In the genomic region with DNA sequence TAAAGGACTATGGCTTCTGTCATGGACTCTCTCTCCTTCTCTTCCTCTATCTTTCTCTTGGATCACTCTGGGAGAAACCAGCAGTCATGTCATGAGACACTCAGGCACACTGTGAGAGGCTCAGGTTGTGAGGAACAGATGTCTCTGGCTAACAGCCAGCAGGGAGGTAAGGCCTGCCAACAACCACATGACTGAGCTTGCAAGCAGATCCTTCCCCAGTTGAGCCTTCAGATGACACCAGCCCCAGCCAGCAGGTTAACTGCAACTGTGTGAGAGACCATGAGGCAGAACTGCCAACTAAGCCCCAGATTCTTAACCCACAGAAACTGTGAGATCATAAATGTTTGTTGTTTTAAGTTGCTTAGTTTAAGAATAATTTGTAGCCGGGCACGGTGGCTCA, we compare ENCODE assay signal across 13 cellular contexts.
DNase-seq lines count a peak whose midpoint lies in the region; ATAC-seq, FAIRE-seq and TF ChIP-seq lines count a peak whose summit lies in the region.
"Had no signal": no experiment of that assay in that cellular context is flagged by ENCODE, and none has a peak within 500 bp of the region (broad histone marks: within the 10 kb centered on the region; RNA-seq: fewer than 3 reads in every experiment).

No MANE protein-coding gene starts in this region.

- DNase-seq in A549 (ENCODE audit: low read depth in 1 of 2, low spot score in 1 of 2) = peak in 1 of 2 experiments; percentile 45
- DNase-seq in DMS79 treated with DMSO at 0.1 percent for 48 hours (lab: John Stamatoyannopoulos, UW) = peak; percentile 27
- DNase-seq in NCI-H524 (lab: John Stamatoyannopoulos, UW) = peak; percentile 81 to 91
- DNase-seq in choroid plexus epithelial cell (ENCODE audit: low read depth) = peak; percentile 66
- no peak for DNase-seq in NCI-H510A (lab: John Stamatoyannopoulos, UW)
- DNase-seq in SW480 (ENCODE audit: low spot score) = no peak
- DNase-seq: activated T-cell treated with anti-CD3 and anti-CD28 coated beads, Interleukin-2, amount 50 U/mL, for 4 hours; NCI-H1048 had no signal

- peaks cover 9% of the 10 kb centered on the region; the same call in 2 of the 3 replicates for H3K9me3 ChIP-seq in A549

- no peak overlapping the region for H3K4me2 ChIP-seq in A549

- ATAC-seq in A549 (no peak), HG02884 (IDR thresholded peaks at IDR 0.05; ENCODE audit: unreplicated experiment) (no peak), HG03039 (IDR thresholded peaks at IDR 0.05; ENCODE audit: unreplicated experiment) (no peak)
- ATAC-seq: activated CD4-positive, CD25-positive, alpha-beta regulatory T cell treated with anti-CD3 and anti-CD28 coated beads, Interleukin-2, amount 50 U/mL, for 24 hours; activated T-cell treated with anti-CD3 and anti-CD28 coated beads, Interleukin-2, amount 50 U/mL, for 4 hours; HCT116 had no signal

- H3K4me3 ChIP-seq in A549 (no peak overlapping the region), choroid plexus epithelial cell (ENCODE audit: low read depth, low read length) (no peak overlapping the region)

- TF ChIP-seq CTCF in A549 (IDR thresholded peaks at IDR 0.05) (no peak), choroid plexus epithelial cell (conservative IDR thresholded peaks at IDR 0.05; ENCODE audit: low read depth, low read length) (no peak)

- CTCF ChIA-PET in A549 (lab: Yijun Ruan, JAX) = interaction anchor here (2.0 to 3.1 kb wide), 2 partner anchors 12 to 79 kb away, joined by 5 to 12 read pairs; no protein-coding TSS in a partner anchor

- no peak for TF ChIP-seq EP300 in A549 (IDR thresholded peaks at IDR 0.05)

- POLR2A ChIA-PET in A549 (lab: Yijun Ruan, JAX) = no interaction called here

- FAIRE-seq in A549 (lab: Jason Lieb, UNC) = no peak
- FAIRE-seq: G401.6 had no signal

- peak overlapping the region; percentile 7 to 92; a peak in 4 of 6 replicates for H3K27ac ChIP-seq in A549

- TF ChIP-seq RAD21 in A549 (conservative IDR thresholded peaks at IDR 0.05 in 1 of 2, IDR thresholded peaks at IDR 0.05 in 1 of 2) = no peak

- peaks cover 21% of the 10 kb centered on the region for H3K4me1 ChIP-seq in A549

- no peak for TF ChIP-seq POLR2A in A549 (IDR thresholded peaks at IDR 0.05; ENCODE audit: low read length)

- 88% methylated on average over 2 of the region's 2 CpGs for WGBS in A549 (ENCODE audit: missing lambda C conversion rate)

TF ChIP-seq in A549, 52 proteins besides CTCF, POLR2A, EP300 and RAD21:
- TF ChIP-seq RFX5 (IDR thresholded peaks at IDR 0.05) (no peak), FOSB (CRISPR knock-in tag; IDR thresholded peaks at IDR 0.05) (no peak), KDM1A (IDR thresholded peaks at IDR 0.05; ENCODE audit: low read depth) (no peak), CEBPB (IDR thresholded peaks at IDR 0.05) (no peak)

Comparison
In these comparisons a context has a peak if more than half of its experiments do, and no peak if none do; other contexts are left out.
1. DNase-seq: peak in DMS79 treated with DMSO at 0.1 percent for 48 hours (single experiment), NCI-H524 (2 of 2) and choroid plexus epithelial cell (single experiment); none in NCI-H510A (single experiment) and SW480 (single experiment).